Comparison of ENCODE assay signal across 1 cellular context in genomic region chr12:93608313-93608712, GRCh38.
TF ChIP-seq lines count a peak whose summit lies in the region.

No MANE protein-coding gene starts in this region.

TF ChIP-seq in K562, 482 proteins besides CTCF, POLR2A, EP300 and RAD21:
- TF ChIP-seq CBX8 (IDR thresholded peaks at IDR 0.05; ENCODE audit: borderline replicate concordance, extremely low read depth, low read depth, low read length, poor library complexity, severe bottlenecking) (no peak), ATF3 (IDR thresholded peaks at IDR 0.05) (peak; percentile 63), ATF3 (CRISPR knock-in tag; conservative IDR thresholded peaks at IDR 0.05) (no peak)
